In the genomic region with DNA sequence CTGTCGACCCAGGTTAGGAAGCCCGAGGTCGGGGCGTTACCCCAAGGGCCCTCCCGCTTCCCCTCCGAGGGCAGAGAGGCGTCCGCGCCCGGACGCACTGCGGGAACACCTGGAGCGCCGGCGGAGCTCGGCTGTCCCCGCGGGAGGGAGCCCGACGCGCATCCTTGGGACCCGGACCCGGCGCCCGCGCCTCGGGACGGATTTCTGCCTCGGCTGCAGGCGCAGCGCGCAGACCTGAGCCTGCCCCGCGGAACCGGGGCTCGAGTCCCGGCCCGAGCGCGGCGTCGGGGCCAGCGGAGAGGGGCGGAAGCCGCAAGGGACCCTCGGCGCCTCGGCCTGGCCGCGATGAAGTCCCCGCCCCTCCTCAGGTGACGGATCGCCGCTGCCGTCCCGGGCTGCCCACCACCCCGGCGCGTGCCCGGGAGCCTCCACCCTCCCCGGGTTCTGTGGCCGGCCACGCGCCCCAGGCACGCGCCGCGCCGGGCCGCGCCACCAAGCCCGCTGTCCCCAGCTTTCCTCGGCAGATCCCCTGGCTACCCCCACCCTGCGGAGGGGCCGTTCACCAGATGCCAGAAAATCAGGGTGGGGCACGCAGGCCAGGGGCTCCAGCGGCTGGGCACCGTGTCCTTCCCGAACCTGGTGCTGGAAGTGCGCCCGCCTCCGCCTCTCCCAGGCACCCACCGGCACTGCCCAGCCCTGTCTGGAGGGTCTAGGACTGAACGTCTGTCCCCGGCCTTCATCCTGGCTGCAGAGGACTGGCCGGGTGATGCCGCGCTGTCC, we compare ENCODE assay signal across 8 cellular contexts. TPM values are rescaled to one million over a fixed set of nuclear protein-coding genes. Genes with fewer than 3 reads are reported as not detected.
DNase-seq lines count a peak whose midpoint lies in the region; ATAC-seq and TF ChIP-seq lines count a peak whose summit lies in the region.

No MANE protein-coding gene starts in this region.

- CTCF ChIA-PET in AG04450 (lab: Charles Lee) = interaction anchor here (1.1 kb wide), 1 partner anchor 28 kb away, joined by 3 read pairs; no protein-coding TSS in a partner anchor

- POLR2A ChIA-PET in AG04450 (lab: Yijun Ruan, JAX) = no interaction called here

- no peaks in the 10 kb centered on the region for H3K36me3 ChIP-seq in WERI-Rb-1

- no peak for DNase-seq in AG04450 (ENCODE audit: low read depth, low spot score)
- DNase-seq in WERI-Rb-1 = peak; percentile 45
- DNase-seq in foreskin keratinocyte = peak in 1 of 2 donors; percentile 39
- no peak for DNase-seq in skeletal muscle cell (ENCODE audit: low read depth)
- DNase-seq in NOMO-1 treated with dmso at 0.1 percent for 144 hours (lab: John Stamatoyannopoulos, UW; ENCODE audit: unreplicated experiment) = no peak
- no peak for DNase-seq in NCI-H1436 (lab: John Stamatoyannopoulos, UW)

- ATAC-seq in GM21423 (IDR thresholded peaks at IDR 0.05; ENCODE audit: unreplicated experiment) (peak; percentile 25), foreskin keratinocyte (peak; percentile 6), HG03571 (IDR thresholded peaks at IDR 0.05; ENCODE audit: unreplicated experiment) (no peak)

- 0 out of 2 replicates have a peak overlapping the region, but pooled peaks have one; percentile 13 for H3K4me3 ChIP-seq in AG04450 (ENCODE audit: low read depth, low read length)
- peak overlapping the region; percentile 84 for H3K4me3 ChIP-seq in WERI-Rb-1 (ENCODE audit: low read depth, low read length)
- peak overlapping the region; percentile 27 for H3K4me3 ChIP-seq in skeletal muscle cell (ENCODE audit: low read depth, low read length)

- H3K27me3 ChIP-seq in AG04450 (ENCODE audit: control insufficient read depth, insufficient read depth, low read length) (peaks cover 64% of the 10 kb centered on the region), WERI-Rb-1 (ENCODE audit: insufficient read depth, low read depth, severe bottlenecking) (no peaks in the 10 kb centered on the region), foreskin keratinocyte (peaks cover 67% of the 10 kb centered on the region)

- H3K9me3 ChIP-seq in AG04450 (ENCODE audit: control insufficient read depth, insufficient read depth, low read length) (peaks cover 4% of the 10 kb centered on the region; the same call in 1 of the 2 replicates), WERI-Rb-1 (ENCODE audit: severe bottlenecking) (peaks cover 4% of the 10 kb centered on the region)

- H3K4me1 ChIP-seq in foreskin keratinocyte = no peaks in the 10 kb centered on the region

- TF ChIP-seq CTCF in AG04450 (IDR thresholded peaks at IDR 0.05; ENCODE audit: low read depth, low read length) = no peak
- TF ChIP-seq CTCF in WERI-Rb-1 (IDR thresholded peaks at IDR 0.05; ENCODE audit: low read depth, low read length) = no peak
- TF ChIP-seq CTCF in foreskin keratinocyte (conservative IDR thresholded peaks at IDR 0.05) = peak; percentile 30

- H3K27ac ChIP-seq in AG04450 (ENCODE audit: low read depth, low read length) (no peak overlapping the region), WERI-Rb-1 (peak overlapping the region; percentile 75), foreskin keratinocyte (no peak overlapping the region)

RNA-seq across cellular contexts. Expression of gene GLB1L3, which starts 0.4 kb away (rescaled TPM):
- not detected in 2 replicates for polyA plus RNA-seq in AG04450 (2011; rRNA removed)
- not detected in 2 replicates for polyA minus RNA-seq in AG04450 (2011; rRNA and poly(A)+ RNA removed)
- 0.92 and 2.2 TPM in 2 replicates for total RNA-seq in foreskin keratinocyte
- 0.57 and 1.4 TPM in 2 replicates for polyA plus RNA-seq in foreskin keratinocyte

RNA-seq across cellular contexts. Expression of gene ACAD8, which starts 23.2 kb away (rescaled TPM):
- polyA plus RNA-seq in AG04450 (2011; rRNA removed) (22.1 and 24.7 TPM in 2 replicates), foreskin keratinocyte (13.2 TPM in 2 replicates)
- polyA minus RNA-seq in AG04450 (2011; rRNA and poly(A)+ RNA removed) = 13.5 and 13.6 TPM in 2 replicates
- total RNA-seq in foreskin keratinocyte = 17.2 and 17.7 TPM in 2 replicates

RNA-seq across cellular contexts. Expression of gene THYN1, which starts 23.4 kb away (rescaled TPM):
- polyA plus RNA-seq in AG04450 (2011; rRNA removed) (73.3 and 80.8 TPM in 2 replicates), foreskin keratinocyte (54.1 and 56.4 TPM in 2 replicates)
- 51.9 and 52.5 TPM in 2 replicates for polyA minus RNA-seq in AG04450 (2011; rRNA and poly(A)+ RNA removed)
- 52.7 and 55.2 TPM in 2 replicates for total RNA-seq in foreskin keratinocyte

RNA-seq across cellular contexts. Expression of gene VPS26B, which starts 52.1 kb away (rescaled TPM):
- polyA plus RNA-seq in AG04450 (2011; rRNA removed) (49.9 and 53.7 TPM in 2 replicates), foreskin keratinocyte (30.8 and 31.0 TPM in 2 replicates)
- polyA minus RNA-seq in AG04450 (2011; rRNA and poly(A)+ RNA removed) = 66.8 and 67.1 TPM in 2 replicates
- 39.3 and 40.3 TPM in 2 replicates for total RNA-seq in foreskin keratinocyte

RNA-seq across cellular contexts. Expression of gene NCAPD3, which starts 52.8 kb away (rescaled TPM):
- polyA plus RNA-seq in AG04450 (2011; rRNA removed) (10.2 and 12.2 TPM in 2 replicates), foreskin keratinocyte (9.7 and 13.7 TPM in 2 replicates)
- 18.7 and 19.2 TPM in 2 replicates for polyA minus RNA-seq in AG04450 (2011; rRNA and poly(A)+ RNA removed)
- 32.3 and 40.7 TPM in 2 replicates for total RNA-seq in foreskin keratinocyte

Comparison
In these comparisons a context has a peak if more than half of its experiments do, and no peak if none do; other contexts are left out.
1. H3K4me3 ChIP-seq: peak in every context shown above with its lines; median percentile 84 in WERI-Rb-1; 27 in skeletal muscle cell; 13 in AG04450.